8 cellular contexts compared by ENCODE assay signal in the genomic region with DNA sequence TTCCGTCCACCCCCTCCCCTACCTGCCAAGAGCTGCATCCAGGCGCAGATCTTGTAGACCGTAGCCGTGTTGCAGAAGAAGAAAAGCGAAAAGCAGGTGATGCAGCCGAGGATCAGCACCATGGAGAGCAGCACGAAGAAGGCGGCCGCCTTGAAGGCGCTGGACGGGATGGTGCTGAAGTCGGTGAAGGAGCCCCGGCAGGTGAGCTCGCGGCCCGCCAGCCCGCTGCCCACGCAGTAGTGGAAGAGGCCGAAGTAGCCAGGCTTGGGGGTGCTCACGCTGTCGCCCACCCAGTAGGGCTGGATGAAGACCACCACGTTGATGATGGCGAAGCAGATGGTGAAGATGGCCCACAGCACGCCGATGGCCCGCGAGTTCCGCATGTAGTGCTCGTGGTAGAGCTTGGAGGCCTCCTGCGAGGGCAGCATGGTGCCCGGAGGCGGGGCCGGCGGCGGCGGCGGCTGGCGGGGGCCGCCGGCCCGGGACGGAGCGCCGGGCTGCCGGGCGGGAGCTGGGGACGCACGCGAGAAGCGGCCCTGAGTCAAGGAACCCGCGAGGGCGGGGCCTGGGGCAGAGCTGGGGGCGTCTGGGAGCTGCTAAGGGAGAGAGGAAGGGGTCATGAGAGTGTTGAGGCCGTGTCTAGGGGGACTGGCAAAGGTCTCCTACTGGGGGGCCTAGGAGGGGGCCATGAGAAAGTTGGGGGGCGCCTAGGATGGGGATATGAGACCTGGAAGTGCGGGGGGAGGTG. TPM values are rescaled to one million over a fixed set of nuclear protein-coding genes. Genes with fewer than 3 reads are reported as not detected.
DNase-seq lines count a peak whose midpoint lies in the region; ATAC-seq, FAIRE-seq and TF ChIP-seq lines count a peak whose summit lies in the region.

No MANE protein-coding gene starts in this region.

- H3K4me1 ChIP-seq in kidney (ENCODE audit: control insufficient read depth in 1 of 2, insufficient read depth in 1 of 2, low read depth in 1 of 2, low read length in 2 of 2) = no peaks in the 10 kb centered on the region

- no peaks in the 10 kb centered on the region for H3K36me3 ChIP-seq in kidney (ENCODE audit: control insufficient read depth in 1 of 2, insufficient read depth in 2 of 2, low read length in 2 of 2)

- intact Hi-C loops in kidney (cut with DNase I) = no loop called here

- TF ChIP-seq CTCF in astrocyte of the spinal cord (IDR thresholded peaks at IDR 0.05; ENCODE audit: low read depth, low read length) (no peak), kidney (IDR thresholded peaks at IDR 0.05; ENCODE audit: borderline replicate concordance, extremely low read depth, insufficient read depth) (no peak)

- H3K4me3 ChIP-seq in astrocyte of the spinal cord (ENCODE audit: low read depth, low read length) (no peak overlapping the region), kidney (ENCODE audit: low read length in 2 of 2) (no peak overlapping the region)

- no peak for FAIRE-seq in kidney (lab: Jason Lieb, UNC)

- DNase-seq in EH (ENCODE audit: low read depth) (peak; percentile 49), NCI-H460 (ENCODE audit: extremely low read depth, low read depth) (peak; percentile 9), astrocyte of the spinal cord (ENCODE audit: low read depth, low spot score) (peak; percentile 46), kidney (peak; percentile 78), NCI-H128 (lab: John Stamatoyannopoulos, UW; ENCODE audit: unreplicated experiment) (no peak), SKM-1 treated with dmso at 0.1 percent for 144 hours (lab: John Stamatoyannopoulos, UW; ENCODE audit: unreplicated experiment) (no peak)
- peak; percentile 10 for DNase-seq in stimulated activated CD8-positive, alpha-beta memory T cell treated with anti-CD3 and anti-CD28 coated beads, Interleukin-4, amount 100 ng/mL, for 24 hours (ENCODE audit: low read depth)

- no peak for ATAC-seq in HG02973 (IDR thresholded peaks at IDR 0.05; ENCODE audit: unreplicated experiment)

- no peak overlapping the region for H3K9ac ChIP-seq in kidney (ENCODE audit: low read length in 2 of 2)

- in situ Hi-C loops in astrocyte of the spinal cord (cut with HindIII; ENCODE audit: low sequenced_read_pairs) = no loop called here

- no peak overlapping the region for H3K27ac ChIP-seq in kidney (ENCODE audit: low read depth in 2 of 2, low read length in 2 of 2)

- no peaks in the 10 kb centered on the region for H3K9me3 ChIP-seq in kidney (ENCODE audit: control insufficient read depth in 1 of 2, low read length in 2 of 2)

RNA-seq across cellular contexts. Expression of a gene that starts 1.2 kb away (rescaled TPM):
- total RNA-seq in NCI-H460 (2014; rRNA removed; shearing (Covaris generic)) = not detected in 2 replicates
- polyA plus RNA-seq in NCI-H460 (2014; cell fraction: nucleus; rRNA removed) = not detected in 2 replicates
- total RNA-seq in kidney = 0.25 TPM
- polyA plus RNA-seq in kidney (ENCODE audit: insufficient read depth, low read depth, low replicate concordance) = not detected

Comparison
In these comparisons a context has a peak if more than half of its experiments do, and no peak if none do; other contexts are left out.
1. DNase-seq: peak in EH (single experiment), NCI-H460 (single experiment), astrocyte of the spinal cord (single experiment), kidney (single experiment) and stimulated activated CD8-positive, alpha-beta memory T cell treated with anti-CD3 and anti-CD28 coated beads, Interleukin-4, amount 100 ng/mL, for 24 hours (single experiment); none in NCI-H128 (single experiment) and SKM-1 treated with dmso at 0.1 percent for 144 hours (single experiment).